11 cellular contexts compared by ENCODE assay signal in the genomic region with DNA sequence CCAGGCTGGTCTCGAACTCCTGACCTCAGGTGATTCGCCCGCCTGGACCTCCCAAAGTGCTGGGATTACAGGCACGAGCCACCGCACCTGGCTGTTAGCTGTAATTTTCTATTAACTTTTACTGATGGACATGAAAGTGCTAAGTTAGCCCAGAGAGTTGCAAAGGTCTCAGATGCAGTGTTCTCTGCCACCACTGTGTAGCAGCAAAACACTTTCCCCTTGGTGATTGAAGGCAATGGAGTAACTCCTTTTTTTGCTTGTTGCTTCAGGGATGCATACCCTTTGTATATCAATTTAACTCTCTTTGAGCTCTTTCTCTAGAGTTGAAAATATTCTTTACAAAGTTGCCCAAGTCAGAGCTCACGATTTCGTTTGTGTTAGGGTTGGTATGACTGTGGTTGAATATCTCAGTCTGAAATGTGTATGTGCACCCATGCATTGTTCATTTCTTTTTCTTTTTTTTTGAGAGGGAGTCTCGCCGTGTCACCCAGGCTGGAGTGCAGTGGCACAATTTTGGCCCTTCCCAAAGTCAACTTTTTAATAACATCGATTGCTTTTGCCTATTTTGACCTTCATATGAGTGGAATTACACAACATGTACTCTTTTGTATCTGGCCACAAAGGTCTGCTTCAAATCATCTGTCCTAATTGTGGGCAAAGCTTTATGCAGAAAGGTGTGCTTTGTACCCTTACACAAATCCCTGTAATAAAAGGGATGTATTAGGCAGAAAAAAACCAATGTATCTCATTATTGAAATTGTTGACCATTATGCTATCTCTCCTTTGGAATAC. TPM values are rescaled to one million over a fixed set of nuclear protein-coding genes. Genes with fewer than 3 reads are reported as not detected.
DNase-seq lines count a peak whose midpoint lies in the region; ATAC-seq, FAIRE-seq and TF ChIP-seq lines count a peak whose summit lies in the region.
"Had no signal": no experiment of that assay in that cellular context is flagged by ENCODE, and none has a peak within 500 bp of the region (broad histone marks: within the 10 kb centered on the region; RNA-seq: fewer than 3 reads in every experiment).

No MANE protein-coding gene starts in this region.

- TF ChIP-seq POLR2A in A549 (IDR thresholded peaks at IDR 0.05; ENCODE audit: low read length), result no peak
- TF ChIP-seq POLR2A in suprapubic skin (IDR thresholded peaks at IDR 0.05), result no peak

- TF ChIP-seq RAD21 in A549 (conservative IDR thresholded peaks at IDR 0.05 in 1 of 2, IDR thresholded peaks at IDR 0.05 in 1 of 2), result peak; percentile 29 to 33; a peak in 4 of 5 replicates

- TF ChIP-seq EP300 in A549 (IDR thresholded peaks at IDR 0.05) (no peak), suprapubic skin (IDR thresholded peaks at IDR 0.05) (no peak)

- POLR2A ChIA-PET in A549 (lab: Yijun Ruan, JAX), result no interaction called here

- no peak overlapping the region for H3K27ac ChIP-seq in A549
- H3K27ac ChIP-seq in suprapubic skin, result no peak overlapping the region
- H3K27ac ChIP-seq: epithelial cell of prostate had no signal

- in situ Hi-C loops in SK-MEL-5 (cut with HindIII; ENCODE audit: low pct_unique_long_range_greater_than_20kb, low sequenced_read_pairs), result no loop called here

- 93% methylated on average over 10 of the region's 10 CpGs for WGBS in A549 (ENCODE audit: missing lambda C conversion rate)
- WGBS in suprapubic skin, result 96% methylated on average over 10 of the region's 10 CpGs

- CTCF ChIA-PET in A549 (lab: Yijun Ruan, JAX), result interaction anchor here (0.6 to 1.8 kb wide), 4 partner anchors 9 to 63 kb away, joined by 3 to 9 read pairs (median 4); no protein-coding TSS in a partner anchor

- no peaks in the 10 kb centered on the region for H3K27me3 ChIP-seq in suprapubic skin

- no peak for FAIRE-seq in A549 (lab: Jason Lieb, UNC)

- H3K4me3 ChIP-seq in A549, result no peak overlapping the region
- H3K4me3 ChIP-seq in fibroblast of the aortic adventitia (ENCODE audit: low read depth, low read length), result no peak overlapping the region
- no peak overlapping the region for H3K4me3 ChIP-seq in suprapubic skin

- peaks cover 7% of the 10 kb centered on the region; the same call in 1 of the 3 replicates for H3K4me1 ChIP-seq in A549
- H3K4me1 ChIP-seq in suprapubic skin, result no peaks in the 10 kb centered on the region

- peaks cover 13% of the 10 kb centered on the region for H3K9me3 ChIP-seq in A549
- H3K9me3 ChIP-seq in suprapubic skin, result peaks cover 8% of the 10 kb centered on the region

- H3K4me2 ChIP-seq in A549, result no peak overlapping the region

- peak in 1 of 2 experiments; percentile 38 for DNase-seq in A549 (ENCODE audit: low read depth in 1 of 2, low spot score in 1 of 2)
- peak; percentile 65 for DNase-seq in SK-MEL-5 (ENCODE audit: low read depth, low spot score)
- DNase-seq in fibroblast of the aortic adventitia (ENCODE audit: low read depth), result no peak
- DNase-seq in SW480 (ENCODE audit: low spot score), result no peak
- DNase-seq in NCI-H2171 (lab: John Stamatoyannopoulos, UW), result no peak
- DNase-seq in suprapubic skin (ENCODE audit: low spot score in 2 of 2), result no peak
- no peak for DNase-seq in dermis blood vessel endothelial cell
- DNase-seq: activated CD4-positive, alpha-beta T cell treated with anti-CD3 and anti-CD28 coated beads, Interleukin-2, amount 50 U/mL, for 4 hours; NCI-H2029 treated with DMSO at 0.1 percent for 48 hours had no signal

- peaks cover 94% of the 10 kb centered on the region for H3K36me3 ChIP-seq in suprapubic skin

- TF ChIP-seq CTCF in A549 (IDR thresholded peaks at IDR 0.05) (no peak; the same call in 2 of the 3 replicates), GM12874 (IDR thresholded peaks at IDR 0.05; ENCODE audit: insufficient read depth, low read depth, low read length) (peak; percentile 15; the same call in 1 of the 2 replicates), fibroblast of the aortic adventitia (IDR thresholded peaks at IDR 0.05; ENCODE audit: insufficient read depth, low read length) (peak; percentile 2), suprapubic skin (IDR thresholded peaks at IDR 0.05) (no peak)

- peak; percentile 68 to 80 for ATAC-seq in A549

TF ChIP-seq in A549, 52 proteins besides CTCF, POLR2A, EP300 and RAD21:
- TF ChIP-seq PHF8 (IDR thresholded peaks at IDR 0.05; ENCODE audit: borderline replicate concordance, low read depth), result no peak
- no peak for TF ChIP-seq FOSB (CRISPR knock-in tag; IDR thresholded peaks at IDR 0.05)
- no peak for TF ChIP-seq CBX8 (IDR thresholded peaks at IDR 0.05)
- TF ChIP-seq CHD4 (IDR thresholded peaks at IDR 0.05; ENCODE audit: borderline replicate concordance), result no peak
- no peak for TF ChIP-seq ZSCAN20 (CRISPR knock-in tag; IDR thresholded peaks at IDR 0.05)
- TF ChIP-seq HDAC2 (IDR thresholded peaks at IDR 0.05), result no peak
- no peak for TF ChIP-seq KDM1A (IDR thresholded peaks at IDR 0.05; ENCODE audit: low read depth)
- no peak for TF ChIP-seq NFE2L2 (conservative IDR thresholded peaks at IDR 0.05; ENCODE audit: low read length)
- TF ChIP-seq, protein P1, sequence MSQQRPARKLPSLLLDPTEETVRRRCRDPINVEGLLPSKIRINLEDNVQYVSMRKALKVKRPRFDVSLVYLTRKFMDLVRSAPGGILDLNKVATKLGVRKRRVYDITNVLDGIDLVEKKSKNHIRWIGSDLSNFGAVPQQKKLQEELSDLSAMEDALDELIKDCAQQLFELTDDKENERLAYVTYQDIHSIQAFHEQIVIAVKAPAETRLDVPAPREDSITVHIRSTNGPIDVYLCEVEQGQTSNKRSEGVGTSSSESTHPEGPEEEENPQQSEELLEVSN (IDR thresholded peaks at IDR 0.05; ENCODE audit: borderline replicate concordance, low read depth), result no peak
- TF ChIP-seq SMC3 (IDR thresholded peaks at IDR 0.05), result no peak; the same call in 2 of the 3 replicates

RNA-seq across cellular contexts. Expression of a gene that starts 52.6 kb away (rescaled TPM):
- 107 and 123 TPM in 2 replicates for polyA plus RNA-seq in A549 (2011; rRNA removed)
- 59.9 and 87.3 TPM in 2 replicates for polyA plus RNA-seq in A549 (2012; cell fraction: cytosol; rRNA removed)
- polyA plus RNA-seq in A549 (2012; cell fraction: nucleus; rRNA removed), result 151 and 354 TPM in 2 replicates
- polyA plus RNA-seq in A549 (2017; fragmentation: RNase III; extraction: RNeasy Plus Mini Kit Qiagen cat#74134 plus additional on column Dnase treatment), result 141 to 146 TPM (median 144 TPM) in 3 replicates
- 43.0 and 56.8 TPM in 2 replicates for polyA minus RNA-seq in A549 (2011; rRNA and poly(A)+ RNA removed)
- total RNA-seq in SK-MEL-5 (2014; rRNA removed; shearing (Covaris generic)), result 140 and 146 TPM in 2 replicates
- polyA plus RNA-seq in SK-MEL-5 (2015; cell fraction: cytosol; rRNA removed), result 238 and 253 TPM in 2 replicates
- polyA plus RNA-seq in SK-MEL-5 (2015; cell fraction: nucleus; rRNA removed), result 399 and 469 TPM in 2 replicates
- total RNA-seq in fibroblast of the aortic adventitia (ENCODE audit: low replicate concordance), result 109 and 156 TPM in 2 replicates
- 100 to 1,000 TPM; 142 to 376 (median 172) TPM for total RNA-seq in suprapubic skin
- 142 and 195 TPM in 2 replicates for total RNA-seq in dermis blood vessel endothelial cell

Comparison
In these comparisons a context has a peak if more than half of its experiments do, and no peak if none do; other contexts are left out.
1. CTCF ChIP-seq: peak in GM12874 (single experiment) and fibroblast of the aortic adventitia (single experiment); none in A549 (single experiment) and suprapubic skin (0 of 2).